In the genomic region with DNA sequence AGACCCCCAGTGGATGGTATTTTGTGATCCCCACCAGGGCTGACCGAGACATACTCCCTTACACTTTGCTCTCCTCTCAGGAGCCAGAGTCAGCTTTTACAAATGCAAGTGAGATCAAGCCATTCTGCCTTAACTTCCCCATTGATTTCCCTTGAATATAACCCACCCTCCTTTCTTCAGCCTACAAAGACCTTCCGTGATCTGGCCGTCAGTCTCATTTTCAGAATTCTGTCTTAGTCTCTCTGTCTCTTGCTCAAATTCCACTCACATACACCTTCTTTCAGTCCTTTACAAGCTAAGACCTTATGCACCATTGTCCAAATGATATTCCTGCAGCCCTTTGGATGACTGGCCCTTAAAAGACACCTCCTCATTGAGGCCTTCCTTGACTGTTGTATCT, we compare ENCODE assay signal across 7 cellular contexts.
"Had no signal": no experiment of that assay in that cellular context is flagged by ENCODE, and none has a peak within 500 bp of the region (broad histone marks: within the 10 kb centered on the region; RNA-seq: fewer than 3 reads in every experiment).

No MANE protein-coding gene starts in this region.

- H3K4me1 ChIP-seq: HAP-1 had no signal

- H3K4me3 ChIP-seq: GM23338, HAP-1 had no signal

- H3K36me3 ChIP-seq: HAP-1 had no signal

- H3K4me3 Mint-ChIP-seq: GM23338 had no signal

- H3K9me3 ChIP-seq: HAP-1 had no signal

- DNase-seq: H7, IMR-90, KBM-7 had no signal

- H2AFZ ChIP-seq: GM23338 had no signal

- H3K4me2 ChIP-seq: GM23338 had no signal

- H3K27ac Mint-ChIP-seq: GM23338 had no signal

- ATAC-seq: GM23338, HCT116 had no signal

- FAIRE-seq: HTR-8/SVneo had no signal

- H3K9me3 Mint-ChIP-seq: GM23338 had no signal
